Comparison of ENCODE assay signal across 8 cellular contexts in the genomic region with DNA sequence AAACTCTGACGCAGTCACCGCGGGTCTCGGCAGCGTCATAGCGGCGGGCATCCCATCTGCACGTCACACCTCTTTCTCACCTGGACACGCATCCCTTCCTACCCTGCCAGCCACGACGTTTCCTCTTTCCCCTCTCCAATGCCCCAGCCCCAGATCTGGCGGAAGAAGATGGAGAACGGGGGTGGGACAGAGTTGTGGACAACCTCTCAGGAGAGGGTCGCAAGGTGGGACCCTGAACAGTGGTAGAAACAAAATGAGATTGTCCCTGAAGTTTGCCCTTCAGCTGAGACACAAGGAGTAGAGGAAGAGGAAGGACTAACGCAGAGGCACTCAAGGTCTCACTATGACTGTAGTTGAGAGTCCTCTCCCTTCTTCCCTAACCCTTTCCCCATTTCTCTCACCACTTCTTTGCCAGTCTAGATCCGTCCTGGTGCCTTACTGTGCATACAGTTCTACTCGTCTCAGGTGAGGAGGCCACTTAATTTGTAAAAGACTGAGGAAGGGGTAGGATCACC. TPM values are rescaled to one million over a fixed set of nuclear protein-coding genes. Genes with fewer than 3 reads are reported as not detected.
DNase-seq lines count a peak whose midpoint lies in the region; ATAC-seq and TF ChIP-seq lines count a peak whose summit lies in the region.

No MANE protein-coding gene starts in this region.

- H3K9me3 ChIP-seq in adrenal gland (replicated peaks in 1 of 3) (no peaks in the 10 kb centered on the region), left lung (no peaks in the 10 kb centered on the region), tibial artery (no peaks in the 10 kb centered on the region)

- peaks cover 9 to 29% of the 10 kb centered on the region in 2 donors for H3K4me1 ChIP-seq in adrenal gland (replicated peaks in 1 of 2)
- H3K4me1 ChIP-seq in left lung: peaks cover 15 to 52% of the 10 kb centered on the region in 2 donors
- peaks cover 0 to 29% (median 14%) of the 10 kb centered on the region in 4 donors for H3K4me1 ChIP-seq in tibial artery

- no peaks in the 10 kb centered on the region for H3K9me3 Mint-ChIP-seq in activated naive CD4-positive, alpha-beta T cell treated with anti-CD3 and anti-CD28 coated beads, Interleukin-2, amount 10 ng/mL, durations not matched to agents 7 days and 5 days

- intact Hi-C loops in adrenal gland (cut with DNase I): no loop called here
- intact Hi-C loops in left lung (cut with DNase I): no loop called here
- intact Hi-C loops in tibial artery (cut with DNase I; ENCODE audit: low total_unique reads): loop anchor here (10.0 kb wide), 1 partner anchor 112 kb away; a partner anchor contains a TSS

- H3K27ac ChIP-seq in adrenal gland (peak overlapping the region; percentile 96 to 99 (median 97)), left lung (peak overlapping the region; percentile 94 to 99), tibial artery (peak overlapping the region; percentile 85 to 89)

- ATAC-seq in left lung (no peak), GM21423 (IDR thresholded peaks at IDR 0.05; ENCODE audit: unreplicated experiment) (no peak)

- TF ChIP-seq CTCF in adrenal gland (IDR thresholded peaks at IDR 0.05) (no peak), left lung (IDR thresholded peaks at IDR 0.05) (no peak), tibial artery (IDR thresholded peaks at IDR 0.05) (no peak)

- no peak for DNase-seq in activated naive CD4-positive, alpha-beta T cell treated with anti-CD3 and anti-CD28 coated beads, Interleukin-2, amount 10 ng/mL, durations not matched to agents 7 days and 5 days
- no peak for DNase-seq in activated naive CD4-positive, alpha-beta T cell treated with anti-CD3 and anti-CD28 coated beads, Interleukin-2, amount 50 U/mL, for 16 hours
- DNase-seq in adrenal gland: peak in 1 of 7 donors; percentile 81
- DNase-seq in left lung: no peak
- DNase-seq in tibial artery: peak in 1 of 2 donors; percentile 49
- no peak for DNase-seq in foreskin melanocyte
- DNase-seq in Kasumi-1 (lab: John Stamatoyannopoulos, UW): no peak

- peaks cover 37% of the 10 kb centered on the region for H3K36me3 Mint-ChIP-seq in activated naive CD4-positive, alpha-beta T cell treated with anti-CD3 and anti-CD28 coated beads, Interleukin-2, amount 10 ng/mL, durations not matched to agents 7 days and 5 days

- peak overlapping the region; percentile 90 for H3K27ac Mint-ChIP-seq in activated naive CD4-positive, alpha-beta T cell treated with anti-CD3 and anti-CD28 coated beads, Interleukin-2, amount 10 ng/mL, durations not matched to agents 7 days and 5 days

- CTCF ChIA-PET in activated naive CD4-positive, alpha-beta T cell treated with anti-CD3 and anti-CD28 coated beads, Interleukin-2, amount 10 ng/mL, durations not matched to agents 7 days and 5 days (lab: Charles Lee): interaction anchor here (1.4 kb wide), 1 partner anchor 31 kb away, joined by 3 read pairs; no protein-coding TSS in a partner anchor

- no peaks in the 10 kb centered on the region for H3K27me3 Mint-ChIP-seq in activated naive CD4-positive, alpha-beta T cell treated with anti-CD3 and anti-CD28 coated beads, Interleukin-2, amount 10 ng/mL, durations not matched to agents 7 days and 5 days

- peaks cover 51% of the 10 kb centered on the region for H3K4me1 Mint-ChIP-seq in activated naive CD4-positive, alpha-beta T cell treated with anti-CD3 and anti-CD28 coated beads, Interleukin-2, amount 10 ng/mL, durations not matched to agents 7 days and 5 days

- H3K4me3 ChIP-seq in adrenal gland: peak overlapping the region; percentile 62 to 98 (median 84)
- H3K4me3 ChIP-seq in left lung: peak overlapping the region; percentile 80 to 96
- H3K4me3 ChIP-seq in tibial artery: peak overlapping the region; percentile 59 to 62

- H3K27me3 ChIP-seq in adrenal gland: no peaks in the 10 kb centered on the region
- no peaks in the 10 kb centered on the region for H3K27me3 ChIP-seq in left lung
- H3K27me3 ChIP-seq in tibial artery: no peaks in the 10 kb centered on the region

- peak overlapping the region; percentile 86 for H3K4me3 Mint-ChIP-seq in activated naive CD4-positive, alpha-beta T cell treated with anti-CD3 and anti-CD28 coated beads, Interleukin-2, amount 10 ng/mL, durations not matched to agents 7 days and 5 days

- WGBS in adrenal gland, 4 donors: 1 to 3% (median 2%) methylated on average over 10 to 17 of the region's 17 CpGs

- no peak for TF ChIP-seq POLR2A in adrenal gland (IDR thresholded peaks at IDR 0.05)

- H3K36me3 ChIP-seq in adrenal gland (replicated peaks in 1 of 2) (peaks cover 0 to 30% of the 10 kb centered on the region in 2 donors), left lung (peaks cover 0 to 32% of the 10 kb centered on the region in 2 donors), tibial artery (peaks cover 29 to 34% (median 29%) of the 10 kb centered on the region in 3 donors)

RNA-seq across cellular contexts. Expression of a gene that starts 0.6 kb away (rescaled TPM):
- total RNA-seq in adrenal gland (10 to 100 TPM in 7 of 8 donors, 1 to 10 TPM in 1; 9.8 to 24.3 (median 14.2) TPM), left lung (10 to 100 TPM; 10.2 to 11.5 TPM)
- 10 to 100 TPM; 12.1 to 17.0 (median 14.6) TPM for polyA plus RNA-seq in adrenal gland

RNA-seq across cellular contexts. Expression of a gene that starts 17.7 kb away (rescaled TPM):
- total RNA-seq in adrenal gland (100 to 1,000 TPM in 2 of 8 donors, 10 to 100 TPM in 6; 32.1 to 110 (median 59.7) TPM), left lung (10 to 100 TPM; 29.7 to 37.0 TPM)
- 100 to 1,000 TPM in 2 of 3 donors, 10 to 100 TPM in 1; 24.2 to 223 (median 210) TPM for polyA plus RNA-seq in adrenal gland
